7 cellular contexts compared by ENCODE assay signal in the genomic region with DNA sequence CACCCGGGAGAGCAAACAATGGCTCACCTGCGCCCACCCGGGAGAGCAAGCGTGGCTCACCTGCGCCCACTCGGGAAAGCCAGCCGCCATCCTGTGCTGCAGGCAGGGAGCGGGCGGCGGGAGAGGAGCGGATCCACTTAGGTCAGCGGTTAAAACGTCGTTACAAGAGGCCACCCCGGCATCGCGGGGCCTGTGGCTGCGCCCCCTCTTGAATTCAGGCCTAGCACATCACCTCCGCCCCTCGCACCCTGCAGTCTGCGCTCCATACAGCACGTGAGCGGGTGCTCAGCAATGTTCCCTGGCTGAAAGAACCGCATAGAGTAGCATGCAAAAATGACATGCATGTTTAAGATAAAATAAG. TPM values are rescaled to one million over a fixed set of nuclear protein-coding genes. Genes with fewer than 3 reads are reported as not detected.
DNase-seq lines count a peak whose midpoint lies in the region; ATAC-seq and TF ChIP-seq lines count a peak whose summit lies in the region.

No MANE protein-coding gene starts in this region.

- H3K27ac ChIP-seq in prostate gland = peak overlapping the region; percentile 66 to 74

- H3K4me3 ChIP-seq in fibroblast of villous mesenchyme (ENCODE audit: low read depth, low read length) (peak overlapping the region; percentile 79), prostate gland (peak overlapping the region; percentile 61 to 76)

- peaks cover 0 to 4% of the 10 kb centered on the region in 2 donors for H3K36me3 ChIP-seq in prostate gland

- H3K27me3 Mint-ChIP-seq in activated CD8-positive, alpha-beta T cell treated with anti-CD3 and anti-CD28 coated beads for 36 hours = no peaks in the 10 kb centered on the region

- DNase-seq in activated CD8-positive, alpha-beta T cell treated with anti-CD3 and anti-CD28 coated beads for 36 hours = peak; percentile 50
- DNase-seq in fibroblast of villous mesenchyme (ENCODE audit: low read depth) (no peak), prostate gland (ENCODE audit: low spot score) (no peak), NK-92 (lab: John Stamatoyannopoulos, UW; ENCODE audit: unreplicated experiment) (no peak), iPS-NIHi11 (ENCODE audit: low spot score) (no peak)

- H3K9me3 ChIP-seq in prostate gland = no peaks in the 10 kb centered on the region

- H3K4me3 Mint-ChIP-seq in activated CD8-positive, alpha-beta T cell treated with anti-CD3 and anti-CD28 coated beads for 36 hours = peak overlapping the region; percentile 92

- POLR2A ChIA-PET in activated CD8-positive, alpha-beta T cell treated with anti-CD3 and anti-CD28 coated beads for 36 hours (lab: Charles Lee) = interaction anchor here (1.4 kb wide), 1 partner anchor 83 kb away, joined by 4 read pairs; no protein-coding TSS in a partner anchor

- no peaks in the 10 kb centered on the region for H3K9me3 Mint-ChIP-seq in activated CD8-positive, alpha-beta T cell treated with anti-CD3 and anti-CD28 coated beads for 36 hours

- H3K4me1 Mint-ChIP-seq in activated CD8-positive, alpha-beta T cell treated with anti-CD3 and anti-CD28 coated beads for 36 hours (ENCODE audit: low read depth) = peaks cover 36% of the 10 kb centered on the region

- TF ChIP-seq POLR2A in prostate gland (IDR thresholded peaks at IDR 0.05) = no peak

- H3K27ac Mint-ChIP-seq in activated CD8-positive, alpha-beta T cell treated with anti-CD3 and anti-CD28 coated beads for 36 hours = peak overlapping the region; percentile 96

- intact Hi-C loops in activated CD8-positive, alpha-beta T cell treated with anti-CD3 and anti-CD28 coated beads for 36 hours (cut with micrococcal nuclease) = no loop called here
- intact Hi-C loops in prostate gland (cut with DNase I) = no loop called here

- CTCF ChIA-PET in activated CD8-positive, alpha-beta T cell treated with anti-CD3 and anti-CD28 coated beads for 36 hours (lab: Charles Lee) = interaction anchor here (1.1 to 6.9 kb wide), 3 partner anchors 17 to 358 kb away, joined by 5 to 36 read pairs (median 7); a partner anchor contains a TSS

- no peaks in the 10 kb centered on the region for H3K27me3 ChIP-seq in prostate gland (replicated peaks; ENCODE audit: insufficient read depth)

- WGBS in prostate gland = 35% methylated on average over 24 of the region's 24 CpGs

- ATAC-seq in GM19023 (IDR thresholded peaks at IDR 0.05; ENCODE audit: unreplicated experiment) = peak; percentile 11
- peak; percentile 2 for ATAC-seq in HG03460 (IDR thresholded peaks at IDR 0.05; ENCODE audit: unreplicated experiment)
- ATAC-seq in activated CD8-positive, alpha-beta T cell treated with anti-CD3 and anti-CD28 coated beads for 36 hours = peak; percentile 14

- TF ChIP-seq CTCF in activated CD8-positive, alpha-beta T cell treated with anti-CD3 and anti-CD28 coated beads for 36 hours (IDR thresholded peaks at IDR 0.05) = no peak
- TF ChIP-seq CTCF in fibroblast of villous mesenchyme (IDR thresholded peaks at IDR 0.05; ENCODE audit: insufficient read depth, low read depth, low read length) (no peak), prostate gland (IDR thresholded peaks at IDR 0.05) (no peak)

- no peaks in the 10 kb centered on the region for H3K4me1 ChIP-seq in prostate gland (replicated peaks)

- peaks cover 21% of the 10 kb centered on the region for H3K36me3 Mint-ChIP-seq in activated CD8-positive, alpha-beta T cell treated with anti-CD3 and anti-CD28 coated beads for 36 hours (ENCODE audit: low read depth)

RNA-seq across cellular contexts. Expression of a gene that starts 0.5 kb away (rescaled TPM):
- 10 to 100 TPM; 46.8 to 47.2 TPM for total RNA-seq in activated CD8-positive, alpha-beta T cell treated with anti-CD3 and anti-CD28 coated beads for 36 hours
- 20.3 and 21.9 TPM in 2 replicates for total RNA-seq in fibroblast of villous mesenchyme
- total RNA-seq in prostate gland = 10 to 100 TPM in 1 of 2 donors, 1 to 10 TPM in 1; 7.2 to 14.3 TPM
